Comparison of ENCODE assay signal across 8 cellular contexts in the genomic region with DNA sequence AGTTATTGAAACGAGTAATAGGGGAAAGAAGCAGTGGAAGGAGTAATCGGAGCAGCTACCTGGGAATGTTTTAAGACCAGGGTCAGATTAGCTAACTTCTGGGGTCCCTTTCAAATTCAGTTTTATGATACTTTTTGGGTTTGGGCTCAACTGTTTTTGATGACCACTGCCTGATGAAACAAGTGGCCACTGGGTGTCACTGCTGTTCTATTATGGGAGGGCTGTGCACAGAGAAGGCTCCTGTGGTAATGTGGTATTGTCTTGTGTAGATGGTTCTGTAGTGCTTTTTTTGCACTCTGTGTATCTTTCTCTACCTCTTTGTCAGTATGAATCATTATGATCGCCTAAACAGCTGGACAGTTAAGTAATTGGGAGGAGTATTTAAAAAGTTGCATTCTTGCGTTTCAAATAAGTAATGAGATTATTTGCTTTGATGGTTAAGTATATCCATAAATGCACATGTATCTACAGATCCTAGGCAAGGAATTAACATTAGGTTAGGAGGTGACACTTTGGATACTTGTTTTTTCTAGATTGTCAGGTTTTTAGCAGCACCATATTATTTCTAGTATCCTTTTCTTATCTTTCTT.
DNase-seq lines count a peak whose midpoint lies in the region; ATAC-seq and TF ChIP-seq lines count a peak whose summit lies in the region.

No MANE protein-coding gene starts in this region.

- POLR2A ChIA-PET in BJ (lab: Charles Lee), result no interaction called here

- H3K27me3 ChIP-seq in BJ (ENCODE audit: control insufficient read depth, insufficient read depth, low read length), result no peaks in the 10 kb centered on the region
- no peaks in the 10 kb centered on the region for H3K27me3 ChIP-seq in WERI-Rb-1 (ENCODE audit: insufficient read depth, low read depth, severe bottlenecking)

- H3K27me3 Mint-ChIP-seq in neural crest cell (ENCODE audit: low read depth), result no peaks in the 10 kb centered on the region

- H3K4me3 ChIP-seq in BJ (ENCODE audit: low read depth, low read length) (no peak overlapping the region), WERI-Rb-1 (ENCODE audit: low read depth, low read length) (no peak overlapping the region)

- H3K36me3 ChIP-seq in BJ (ENCODE audit: control insufficient read depth, insufficient read depth, low read length) (no peaks in the 10 kb centered on the region), WERI-Rb-1 (no peaks in the 10 kb centered on the region)

- no peak for DNase-seq in BJ (ENCODE audit: low read depth)
- peak; percentile 24 for DNase-seq in NCI-H1417 treated with DMSO at 0.1 percent for 48 hours (lab: John Stamatoyannopoulos, UW)
- peak; percentile 63 for DNase-seq in WERI-Rb-1
- peak; percentile 63 for DNase-seq in fibroblast of peridontal ligament (ENCODE audit: extremely low read depth)
- peak; percentile 74 for DNase-seq in neural crest cell (ENCODE audit: low read depth, low spot score)
- no peak for DNase-seq in cerebellar nuclear complex (lab: John Stamatoyannopoulos, UW)

- no peak overlapping the region for H3K27ac ChIP-seq in WERI-Rb-1

- H3K4me1 Mint-ChIP-seq in neural crest cell, result no peaks in the 10 kb centered on the region

- no peaks in the 10 kb centered on the region for H3K36me3 Mint-ChIP-seq in neural crest cell (ENCODE audit: low read depth)

- no peak overlapping the region for H3K4me3 Mint-ChIP-seq in neural crest cell

- no peak overlapping the region for H3K27ac Mint-ChIP-seq in neural crest cell (ENCODE audit: unreplicated experiment)

- CTCF ChIA-PET in BJ (lab: Yijun Ruan, JAX), result interaction anchor here (0.6 to 3.2 kb wide), 11 partner anchors 8 to 1540 kb away, joined by 3 to 23 read pairs (median 4); no protein-coding TSS in a partner anchor

- ATAC-seq in GM18520 (IDR thresholded peaks at IDR 0.05; ENCODE audit: unreplicated experiment) (peak; percentile 64), HG02970 (IDR thresholded peaks at IDR 0.05; ENCODE audit: low FRiP score, unreplicated experiment) (peak; percentile 75)

- TF ChIP-seq CTCF in BJ (IDR thresholded peaks at IDR 0.05; ENCODE audit: insufficient read depth, low read depth, low read length) (peak; percentile 80), WERI-Rb-1 (IDR thresholded peaks at IDR 0.05; ENCODE audit: low read depth, low read length) (peak; percentile 81), neural crest cell (conservative IDR thresholded peaks at IDR 0.05) (peak; percentile 91)

- H3K9me3 ChIP-seq in WERI-Rb-1 (ENCODE audit: severe bottlenecking), result no peaks in the 10 kb centered on the region

- no peaks in the 10 kb centered on the region for H3K9me3 Mint-ChIP-seq in neural crest cell

Comparison
In these comparisons a context has a peak if more than half of its experiments do, and no peak if none do; other contexts are left out.
1. DNase-seq: peak in NCI-H1417 treated with DMSO at 0.1 percent for 48 hours (single experiment), WERI-Rb-1 (single experiment), fibroblast of peridontal ligament (single experiment) and neural crest cell (single experiment); none in BJ (single experiment) and cerebellar nuclear complex (0 of 2).
2. Peak in every context shown above with its lines, with median percentiles within 50 percentile points of each other: CTCF ChIP-seq.